ENCODE assay signal across 20 cellular contexts in the genomic region with DNA sequence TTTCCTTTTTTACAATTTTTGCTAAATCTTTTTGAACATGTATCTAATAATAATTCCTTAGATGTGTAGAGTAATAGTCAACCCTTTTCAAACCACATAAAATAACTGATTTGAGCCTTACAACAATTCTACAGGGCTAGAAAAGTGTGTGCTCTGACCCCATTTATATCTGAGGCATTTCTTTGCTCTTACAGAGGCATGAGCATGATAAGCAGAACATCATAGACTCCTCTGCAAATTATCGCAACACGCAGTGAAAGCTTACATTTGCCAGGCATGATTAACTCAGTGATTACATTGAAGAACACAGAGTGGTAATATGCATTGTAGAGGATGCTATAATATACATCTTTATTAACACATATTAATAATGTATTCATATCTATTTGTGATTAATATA.
A peak's percentile ranks its signal among the peaks of the same experiment; 100 is the strongest.
DNase-seq lines count a peak whose midpoint lies in the region; ATAC-seq and TF ChIP-seq lines count a peak whose summit lies in the region.
"Had no signal": no experiment of that assay in that cellular context is flagged by ENCODE, and none has a peak within 500 bp of the region (broad histone marks: within the 10 kb centered on the region; RNA-seq: fewer than 3 reads in every experiment).

No MANE protein-coding gene starts in this region.

- H3K4me2 ChIP-seq in IMR-90 (ENCODE audit: low read depth, low read length): no peak overlapping the region

- H3K4me3 ChIP-seq in ACC112 (ENCODE audit: low read depth, low read length): no peak overlapping the region
- H3K4me3 ChIP-seq in IMR-90 (ENCODE audit: insufficient read depth, low read depth, low read length): no peak overlapping the region
- H3K4me3 ChIP-seq in brain microvascular endothelial cell (ENCODE audit: low read depth, low read length): no peak overlapping the region
- H3K4me3 ChIP-seq in psoas muscle: no peak overlapping the region
- H3K4me3 ChIP-seq in right lobe of liver: no peak overlapping the region
- H3K4me3 ChIP-seq: MG63 had no signal

- no peak overlapping the region for H3K56ac ChIP-seq in IMR-90 (ENCODE audit: extremely low read depth, insufficient read depth, low read length)

- H3K14ac ChIP-seq in IMR-90 (replicated peaks; ENCODE audit: low read depth, low read length): peak overlapping the region; percentile 54

- no peaks in the 10 kb centered on the region for H3K79me2 ChIP-seq in ACC112 (ENCODE audit: control insufficient read depth, insufficient read depth, low read length, unreplicated experiment)

- dilution Hi-C loops in IMR-90 (cut with HindIII; ENCODE audit: low sequenced_read_pairs, unreplicated experiment): no loop called here

- TF ChIP-seq POLR2A in IMR-90 (IDR thresholded peaks at IDR 0.05; ENCODE audit: low read depth, low read length): no peak
- TF ChIP-seq POLR2A in right lobe of liver (IDR thresholded peaks at IDR 0.05): no peak

- H4K5ac ChIP-seq in IMR-90 (ENCODE audit: low read depth, low read length): no peak overlapping the region; the same call in 1 of the 2 replicates

- peak overlapping the region; percentile 59 for H2BK5ac ChIP-seq in IMR-90 (ENCODE audit: low read depth, low read length, poor library complexity, severe bottlenecking)

- no peak overlapping the region for H2AK9ac ChIP-seq in IMR-90 (replicated peaks; ENCODE audit: low read depth, low read length, poor library complexity)

- H2AFZ ChIP-seq in ACC112 (ENCODE audit: low read length, unreplicated experiment) (no peak overlapping the region), IMR-90 (replicated peaks; ENCODE audit: low read length, poor library complexity) (no peak overlapping the region)

- H3K18ac ChIP-seq in IMR-90 (ENCODE audit: low read depth, low read length): peak overlapping the region; percentile 74; the same call in 1 of the 2 replicates

- POLR2A ChIA-PET in IMR-90 (lab: Charles Lee; ENCODE audit: unreplicated experiment): no interaction called here

- H3K4me1 ChIP-seq in ACC112 (ENCODE audit: control insufficient read depth, insufficient read depth, low read length, unreplicated experiment): peaks cover 51% of the 10 kb centered on the region
- H3K4me1 ChIP-seq in IMR-90 (ENCODE audit: control insufficient read depth, insufficient read depth, low read length): peaks cover 7% of the 10 kb centered on the region
- peaks cover 20% of the 10 kb centered on the region for H3K4me1 ChIP-seq in psoas muscle
- no peaks in the 10 kb centered on the region for H3K4me1 ChIP-seq in right lobe of liver

- in situ Hi-C loops in IMR-90 (cut with MboI; ENCODE audit: low sequenced_read_pairs): no loop called here
- in situ Hi-C loops in brain microvascular endothelial cell (cut with HindIII; ENCODE audit: low pct_ligation_motif_present, low sequenced_read_pairs): no loop called here

- BruUV-seq in IMR-90 (replicated peaks; lab: Mats Ljungman, UMichigan): no TSS peak

- no peaks in the 10 kb centered on the region for H4K20me1 ChIP-seq in IMR-90 (ENCODE audit: insufficient read depth, low read length)

- no peak for DNase-seq in IMR-90
- no peak for DNase-seq in brain microvascular endothelial cell
- DNase-seq in psoas muscle: no peak
- DNase-seq in left colon: no peak
- no peak for DNase-seq in right lobe of liver
- no peak for DNase-seq in LoVo (ENCODE audit: low spot score)
- DNase-seq in ecto neural progenitor cell (ENCODE audit: low spot score): no peak
- DNase-seq: C1 segment of cervical spinal cord; CD8-positive, alpha-beta T cell; GF-D8; NCI-H1417 treated with DMSO at 0.1 percent for 48 hours; NCI-H187; NCI-H446 treated with DMSO at 0.1 percent for 48 hours; NCI-H526 treated with DMSO at 0.1 percent for 48 hours; RPMI8226; SHP77 treated with DMSO at 0.1 percent for 48 hours; SK-N-SH had no signal

- H2BK20ac ChIP-seq in IMR-90 (ENCODE audit: low read depth, low read length): peak overlapping the region; percentile 79

- H3K27me3 ChIP-seq in ACC112 (ENCODE audit: insufficient read depth, low read length) (no peaks in the 10 kb centered on the region), IMR-90 (ENCODE audit: control insufficient read depth, insufficient read depth, low read length) (no peaks in the 10 kb centered on the region), brain microvascular endothelial cell (replicated peaks) (no peaks in the 10 kb centered on the region), psoas muscle (ENCODE audit: insufficient read depth in 3 of 3, low read length in 2 of 3) (no peaks in the 10 kb centered on the region), right lobe of liver (no peaks in the 10 kb centered on the region)
- H3K27me3 ChIP-seq: MG63 had no signal

- peak overlapping the region in 1 of 2 experiments; percentile 68; a peak in 2 of 4 replicates for H4K8ac ChIP-seq in IMR-90 (ENCODE audit: low read depth in 2 of 2, low read length in 2 of 2)

- CTCF ChIA-PET in IMR-90 (lab: Yijun Ruan, JAX): no interaction called here

- ATAC-seq in IMR-90 (ENCODE audit: low read depth) (no peak), psoas muscle (peak in 1 of 4 donors; percentile 32), left colon (no peak), right lobe of liver (no peak)
- ATAC-seq: CD8-positive, alpha-beta T cell had no signal

- H2AK5ac ChIP-seq in IMR-90 (ENCODE audit: low read depth, low read length): no peak overlapping the region

- H4K91ac ChIP-seq in IMR-90 (ENCODE audit: insufficient read depth, low read depth, low read length): no peak overlapping the region

- no peak overlapping the region for H3K9ac ChIP-seq in IMR-90 (ENCODE audit: low read depth, low read length)

- H3K9me3 ChIP-seq in IMR-90 (ENCODE audit: control insufficient read depth, insufficient read depth, low read length) (no peaks in the 10 kb centered on the region), psoas muscle (no peaks in the 10 kb centered on the region), right lobe of liver (no peaks in the 10 kb centered on the region)
- H3K9me3 ChIP-seq: MG63, SK-N-SH had no signal

- H3K79me1 ChIP-seq in IMR-90 (ENCODE audit: low read depth in 1 of 2, low read length in 2 of 2): no peaks in the 10 kb centered on the region

- H3K36me3 ChIP-seq in ACC112 (ENCODE audit: insufficient read depth, low read length) (no peaks in the 10 kb centered on the region), IMR-90 (ENCODE audit: control insufficient read depth, insufficient read depth, low read length) (no peaks in the 10 kb centered on the region), brain microvascular endothelial cell (replicated peaks) (no peaks in the 10 kb centered on the region), psoas muscle (ENCODE audit: insufficient read depth in 1 of 2, low read depth in 1 of 2) (no peaks in the 10 kb centered on the region), right lobe of liver (no peaks in the 10 kb centered on the region)
- H3K36me3 ChIP-seq: MG63 had no signal

- TF ChIP-seq CTCF in IMR-90 (conservative IDR thresholded peaks at IDR 0.05; ENCODE audit: low read depth, low read length) (no peak), brain microvascular endothelial cell (IDR thresholded peaks at IDR 0.05; ENCODE audit: low read depth, low read length, missing control alignments) (no peak), psoas muscle (IDR thresholded peaks at IDR 0.05) (no peak), right lobe of liver (IDR thresholded peaks at IDR 0.05) (no peak)

- H2BK15ac ChIP-seq in IMR-90 (ENCODE audit: low read depth, low read length): no peak overlapping the region

- TF ChIP-seq RAD21 in IMR-90 (IDR thresholded peaks at IDR 0.05; ENCODE audit: low read length): no peak

- H3K23ac ChIP-seq in IMR-90 (ENCODE audit: low read depth, low read length): no peak overlapping the region

- no CpG with 5 or more reads among the region's 2 CpGs for whole genome bisulfite sequencing in IMR-90 (ENCODE audit: extremely low coverage in 2 of 2, insufficient read length in 1 of 2), 2 experiments
- 33 to 56% (median 36%) methylated on average over 2 of the region's 2 CpGs for WGBS in psoas muscle, 3 donors
- WGBS in right lobe of liver (ENCODE audit: insufficient coverage, low coverage, low lambda C conversion rate, missing lambda C conversion rate): 93% methylated on average over 2 of the region's 2 CpGs

- no peaks in the 10 kb centered on the region for H3K9me1 ChIP-seq in IMR-90 (ENCODE audit: insufficient read depth, low read length)

- H2BK120ac ChIP-seq in IMR-90 (ENCODE audit: low read depth, low read length): peak overlapping the region; percentile 79; the same call in 1 of the 2 replicates

- H3K4ac ChIP-seq in IMR-90 (ENCODE audit: low read depth, low read length): no peak overlapping the region

- H3K27ac ChIP-seq in ACC112 (ENCODE audit: low read depth, low read length): peak overlapping the region; percentile 5
- no peak overlapping the region for H3K27ac ChIP-seq in IMR-90 (ENCODE audit: insufficient read depth, low read length)
- H3K27ac ChIP-seq in brain microvascular endothelial cell: peak overlapping the region; percentile 86
- H3K27ac ChIP-seq in psoas muscle: peak overlapping the region; percentile 58
- H3K27ac ChIP-seq in right lobe of liver: no peak overlapping the region
- H3K27ac ChIP-seq: 22Rv1 had no signal

- intact Hi-C loops in IMR-90 (cut with micrococcal nuclease) (loop anchor here (5.0 kb wide), 1 partner anchor 42 kb away; no protein-coding TSS in a partner anchor), psoas muscle (cut with DNase I) (no loop called here), left colon (cut with DNase I, micrococcal nuclease) (no loop called here), right lobe of liver (cut with DNase I) (no loop called here)

TF ChIP-seq in IMR-90, 13 proteins besides CTCF, POLR2A, EP300 and RAD21 (continues in another document):
- TF ChIP-seq USF2 (IDR thresholded peaks at IDR 0.05; ENCODE audit: low read depth, low read length) (no peak), CEBPB (IDR thresholded peaks at IDR 0.05; ENCODE audit: low read depth, low read length) (no peak), RFX5 (IDR thresholded peaks at IDR 0.05; ENCODE audit: low read depth, low read length) (no peak), SMC3 (IDR thresholded peaks at IDR 0.05; ENCODE audit: low read depth, low read length) (no peak), NFE2L2 (IDR thresholded peaks at IDR 0.05; ENCODE audit: low read depth, low read length) (no peak), MXI1 (IDR thresholded peaks at IDR 0.05; ENCODE audit: borderline replicate concordance, low read depth, low read length) (no peak), CHD1 (IDR thresholded peaks at IDR 0.05; ENCODE audit: low read depth, low read length) (no peak), RCOR1 (IDR thresholded peaks at IDR 0.05; ENCODE audit: insufficient replicate concordance, low read length) (no peak), FOS (IDR thresholded peaks at IDR 0.05; ENCODE audit: low read depth, low read length) (no peak), BHLHE40 (IDR thresholded peaks at IDR 0.05; ENCODE audit: low read depth, low read length) (no peak), MAZ (IDR thresholded peaks at IDR 0.05; ENCODE audit: borderline replicate concordance, low read depth, low read length) (no peak)

Comparison
In these comparisons a context has a peak if more than half of its experiments do, and no peak if none do; other contexts are left out.
1. H3K27ac ChIP-seq: peak in ACC112 (single experiment), brain microvascular endothelial cell (single experiment) and psoas muscle (single experiment); none in IMR-90 (single experiment) and right lobe of liver (0 of 3).